In the genomic region with DNA sequence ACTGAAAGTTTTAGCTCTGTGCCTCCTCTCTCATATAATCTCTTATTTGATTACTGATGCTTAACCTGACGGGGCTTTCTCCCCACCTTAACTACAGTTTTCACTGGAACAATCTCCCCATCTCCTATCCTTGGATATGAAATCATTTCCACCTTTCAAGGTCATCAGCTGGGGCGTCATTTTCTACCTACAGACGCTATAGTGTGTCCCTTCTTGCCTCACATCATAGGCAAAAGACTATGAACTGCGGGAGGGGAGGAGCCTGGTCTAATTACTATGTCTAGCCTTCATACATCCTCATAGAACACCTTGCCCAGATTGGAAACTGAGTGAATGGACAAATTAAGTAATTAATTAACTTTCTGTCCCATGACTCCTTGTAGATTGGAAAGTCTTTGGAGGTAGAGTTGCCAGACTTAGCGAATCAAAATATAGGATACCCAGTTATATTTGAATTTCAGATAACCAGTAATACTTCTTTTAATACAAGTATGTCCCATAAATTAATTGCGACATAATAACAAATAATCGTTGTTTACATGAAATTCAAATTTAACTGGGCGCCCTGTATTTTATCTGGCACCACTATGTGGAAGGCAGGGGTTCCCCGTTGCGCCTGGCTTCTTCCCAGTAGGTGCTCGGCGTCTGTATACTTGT, we compare ENCODE assay signal across 8 cellular contexts. TPM values are rescaled to one million over a fixed set of nuclear protein-coding genes. Genes with fewer than 3 reads are reported as not detected.
DNase-seq lines count a peak whose midpoint lies in the region; ATAC-seq and TF ChIP-seq lines count a peak whose summit lies in the region.

No MANE protein-coding gene starts in this region.

- DNase-seq in activated CD4-positive, alpha-beta memory T cell treated with anti-CD3 and anti-CD28 coated beads for 36 hours, result no peak
- DNase-seq in left ventricle myocardium superior (no peak), smooth muscle cell (lab: John Stamatoyannopoulos, UW; ENCODE audit: unreplicated experiment) (no peak), C1 segment of cervical spinal cord (lab: John Stamatoyannopoulos, UW) (no peak), sciatic nerve (ENCODE audit: low spot score) (no peak), dermis blood vessel endothelial cell (no peak)

- no peaks in the 10 kb centered on the region for H3K27me3 Mint-ChIP-seq in activated CD4-positive, alpha-beta memory T cell treated with anti-CD3 and anti-CD28 coated beads for 36 hours

- CTCF ChIA-PET in activated CD4-positive, alpha-beta memory T cell treated with anti-CD3 and anti-CD28 coated beads for 36 hours (lab: Charles Lee), result interaction anchor here (1.1 to 1.4 kb wide), 2 partner anchors 10 to 36 kb away, joined by 3 to 5 read pairs; no protein-coding TSS in a partner anchor

- no peaks in the 10 kb centered on the region for H3K36me3 Mint-ChIP-seq in activated CD4-positive, alpha-beta memory T cell treated with anti-CD3 and anti-CD28 coated beads for 36 hours

- no peaks in the 10 kb centered on the region for H3K27me3 ChIP-seq in smooth muscle cell (ENCODE audit: low read depth)

- intact Hi-C loops in activated CD4-positive, alpha-beta memory T cell treated with anti-CD3 and anti-CD28 coated beads for 36 hours (cut with micrococcal nuclease), result loop anchor here (1.0 to 10.0 kb wide), 4 partner anchors 9 to 505 kb away; partner anchors contain the start of genes CXorf38, MED14 and USP9X
- intact Hi-C loops in left ventricle myocardium superior (cut with micrococcal nuclease) (no loop called here), sciatic nerve (cut with DNase I) (no loop called here)

- H3K4me1 Mint-ChIP-seq in activated CD4-positive, alpha-beta memory T cell treated with anti-CD3 and anti-CD28 coated beads for 36 hours (ENCODE audit: low read depth), result peaks cover 20% of the 10 kb centered on the region

- H3K36me3 ChIP-seq in smooth muscle cell (ENCODE audit: low read depth), result no peaks in the 10 kb centered on the region

- H3K27ac ChIP-seq in smooth muscle cell (ENCODE audit: low read depth), result peak overlapping the region; percentile 50

- 34% methylated on average over 12 of the region's 12 CpGs for WGBS in smooth muscle cell (ENCODE audit: low lambda C conversion rate)

- peak overlapping the region; percentile 84 for H3K4me3 Mint-ChIP-seq in activated CD4-positive, alpha-beta memory T cell treated with anti-CD3 and anti-CD28 coated beads for 36 hours

- peaks cover 35% of the 10 kb centered on the region for H4K20me1 ChIP-seq in smooth muscle cell (ENCODE audit: low read depth)

- POLR2A ChIA-PET in activated CD4-positive, alpha-beta memory T cell treated with anti-CD3 and anti-CD28 coated beads for 36 hours (lab: Charles Lee), result interaction anchor here (0.6 to 1.7 kb wide), 3 partner anchors 59 to 753 kb away, joined by 3 to 4 read pairs (median 3); partner anchors contain the start of gene DDX3X

- peaks cover 7% of the 10 kb centered on the region for H3K4me1 ChIP-seq in smooth muscle cell (ENCODE audit: low read depth)

- peak overlapping the region; percentile 50 for H3K9ac ChIP-seq in smooth muscle cell (ENCODE audit: low read depth)

- peaks cover 34% of the 10 kb centered on the region for H3K79me2 ChIP-seq in smooth muscle cell (ENCODE audit: low read depth)

- H3F3A ChIP-seq in smooth muscle cell (ENCODE audit: low read depth), result no peaks in the 10 kb centered on the region

- H3K9me3 ChIP-seq in smooth muscle cell (replicated peaks; ENCODE audit: low read depth), result no peaks in the 10 kb centered on the region

- H2AFZ ChIP-seq in smooth muscle cell (ENCODE audit: low read depth), result peak overlapping the region; percentile 87

- no peak for TF ChIP-seq CTCF in smooth muscle cell (IDR thresholded peaks at IDR 0.05; ENCODE audit: borderline replicate concordance, insufficient read depth, poor library complexity, severe bottlenecking)

- no peaks in the 10 kb centered on the region for H3K9me3 Mint-ChIP-seq in activated CD4-positive, alpha-beta memory T cell treated with anti-CD3 and anti-CD28 coated beads for 36 hours

- peak overlapping the region; percentile 80 for H3K4me2 ChIP-seq in smooth muscle cell

- peak overlapping the region; percentile 87 for H3K27ac Mint-ChIP-seq in activated CD4-positive, alpha-beta memory T cell treated with anti-CD3 and anti-CD28 coated beads for 36 hours

- H3K4me3 ChIP-seq in smooth muscle cell, result peak overlapping the region; percentile 72

- ATAC-seq in GM18907 (IDR thresholded peaks at IDR 0.05; ENCODE audit: unreplicated experiment), result peak; percentile 61
- ATAC-seq in HG02973 (IDR thresholded peaks at IDR 0.05; ENCODE audit: unreplicated experiment), result peak; percentile 43
- ATAC-seq in left ventricle myocardium superior, result peak; percentile 64
- ATAC-seq in sciatic nerve, result no peak

RNA-seq across cellular contexts. Expression of gene ATP6AP2, which starts 0.8 kb away (rescaled TPM):
- total RNA-seq in activated CD4-positive, alpha-beta memory T cell treated with anti-CD3 and anti-CD28 coated beads for 36 hours, result 10 to 100 TPM; 62.5 to 65.5 TPM
- total RNA-seq in left ventricle myocardium superior, result 42.9 TPM
- total RNA-seq in smooth muscle cell, result 164 and 205 TPM in 2 replicates
- polyA plus RNA-seq in smooth muscle cell, result 179 and 207 TPM in 2 replicates
- total RNA-seq in sciatic nerve, result 103 TPM
- 82.0 and 101 TPM in 2 replicates for total RNA-seq in dermis blood vessel endothelial cell

RNA-seq across cellular contexts. Expression of gene MPC1L, which starts 43.2 kb away (rescaled TPM):
- total RNA-seq in activated CD4-positive, alpha-beta memory T cell treated with anti-CD3 and anti-CD28 coated beads for 36 hours, result not detected
- total RNA-seq in left ventricle myocardium superior (not detected), smooth muscle cell (1.1 TPM in 1 of 2 replicates, not detected in the other), sciatic nerve (not detected), dermis blood vessel endothelial cell (not detected in 2 replicates)
- polyA plus RNA-seq in smooth muscle cell, result not detected in 2 replicates
